ENCODE assay signal across 8 cellular contexts in the genomic region with DNA sequence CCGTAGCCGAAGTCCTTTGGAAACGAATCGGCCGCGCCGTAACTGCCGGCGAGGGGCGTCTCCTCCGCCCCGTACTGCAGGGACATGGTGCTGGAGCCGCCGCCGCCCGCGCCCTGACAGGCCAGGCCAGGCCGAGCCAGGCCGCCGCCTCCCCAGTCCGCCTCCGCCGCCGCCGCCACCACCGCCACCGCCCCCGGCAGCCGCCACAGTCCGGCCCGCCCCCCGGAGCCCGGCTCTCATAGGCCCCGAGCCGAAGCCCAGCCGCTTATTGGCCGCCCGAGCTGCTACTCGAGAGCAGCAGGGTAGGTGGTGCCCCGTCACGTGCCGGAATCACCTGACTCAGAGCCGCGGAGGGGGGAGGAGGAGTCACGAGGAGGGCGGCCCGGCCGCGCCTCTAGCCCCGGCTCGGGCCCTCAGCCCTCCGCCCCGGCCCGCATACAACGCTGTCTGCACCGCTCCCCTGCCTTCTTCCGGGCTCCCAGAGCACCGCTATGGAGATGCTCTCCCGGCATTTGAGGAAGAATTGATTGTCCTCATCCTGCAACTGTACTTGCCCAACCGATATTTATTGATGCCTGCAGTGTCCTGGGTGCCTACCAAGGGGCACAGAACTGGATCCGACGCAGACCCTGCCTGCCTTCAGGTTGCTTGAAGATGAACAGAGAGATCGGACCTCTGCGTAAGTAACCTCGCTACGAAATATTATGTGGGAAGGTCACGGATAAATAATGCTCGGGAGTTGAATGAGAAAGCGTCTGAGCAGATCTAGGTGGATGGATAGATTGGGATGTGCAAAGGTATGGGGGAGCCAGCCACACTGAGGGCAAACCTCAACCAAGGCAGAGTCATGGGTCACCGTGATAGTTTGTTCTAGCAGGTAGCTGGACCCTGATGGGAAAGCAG. TPM values are rescaled to one million over a fixed set of nuclear protein-coding genes. Genes with fewer than 3 reads are reported as not detected.
DNase-seq lines count a peak whose midpoint lies in the region; ATAC-seq and TF ChIP-seq lines count a peak whose summit lies in the region.

A gene with protein sequence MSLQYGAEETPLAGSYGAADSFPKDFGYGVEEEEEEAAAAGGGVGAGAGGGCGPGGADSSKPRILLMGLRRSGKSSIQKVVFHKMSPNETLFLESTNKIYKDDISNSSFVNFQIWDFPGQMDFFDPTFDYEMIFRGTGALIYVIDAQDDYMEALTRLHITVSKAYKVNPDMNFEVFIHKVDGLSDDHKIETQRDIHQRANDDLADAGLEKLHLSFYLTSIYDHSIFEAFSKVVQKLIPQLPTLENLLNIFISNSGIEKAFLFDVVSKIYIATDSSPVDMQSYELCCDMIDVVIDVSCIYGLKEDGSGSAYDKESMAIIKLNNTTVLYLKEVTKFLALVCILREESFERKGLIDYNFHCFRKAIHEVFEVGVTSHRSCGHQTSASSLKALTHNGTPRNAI (minus strand): TSS at position 212 of the 903 bp plus-strand sequence. CDS start 126 bp downstream, at position 86.

- under 1% methylated on average over 27 of the region's 70 CpGs for WGBS in hepatocyte (ENCODE audit: low lambda C conversion rate, missing lambda C conversion rate)
- 0% methylated on average over 34 to 70 of the region's 70 CpGs for WGBS in aorta, 2 donors

- no peak for TF ChIP-seq CTCF in hepatocyte (IDR thresholded peaks at IDR 0.05; ENCODE audit: poor library complexity)

- peaks cover 23% of the 10 kb centered on the region for H3K4me1 ChIP-seq in hepatocyte (ENCODE audit: insufficient read depth)
- peaks cover 2 to 6% of the 10 kb centered on the region in 2 donors for H3K4me1 ChIP-seq in aorta (ENCODE audit: control insufficient read depth in 1 of 2, insufficient read depth in 2 of 2, low read length in 2 of 2)

- DNase-seq in NCI-H2081 treated with DMSO at 0.1 percent for 48 hours (lab: John Stamatoyannopoulos, UW) = peak; percentile 86
- peak; percentile 98 for DNase-seq in T1000 (lab: John Stamatoyannopoulos, UW)
- DNase-seq in astrocyte of the hippocampus (ENCODE audit: low read depth, low spot score) = peak; percentile 100
- peak; percentile 99 for DNase-seq in hepatocyte (ENCODE audit: low spot score)
- DNase-seq in renal cortical epithelial cell (ENCODE audit: low read depth) = peak; percentile 88
- peak; percentile 100 for DNase-seq in aorta

- no peaks in the 10 kb centered on the region for H3K9me2 ChIP-seq in hepatocyte (replicated peaks; ENCODE audit: insufficient read depth)

- H3K4me3 ChIP-seq in hepatocyte = peak within 1 kb of the TSS; percentile 77
- H3K4me3 ChIP-seq in aorta (ENCODE audit: low read length in 2 of 2) = peak within 1 kb of the TSS; percentile 95 to 97

- no peaks in the 10 kb centered on the region for H3K27me3 ChIP-seq in hepatocyte
- H3K27me3 ChIP-seq in aorta (ENCODE audit: control insufficient read depth in 1 of 2, insufficient read depth in 2 of 2, low read length in 1 of 2) = no peaks in the 10 kb centered on the region

- H3K9me3 ChIP-seq in hepatocyte (ENCODE audit: low read depth) = no peaks in the 10 kb centered on the region
- no peaks in the 10 kb centered on the region for H3K9me3 ChIP-seq in aorta (ENCODE audit: control insufficient read depth, low read length)

- peak within 1 kb of the TSS; percentile 70 for H2AFZ ChIP-seq in hepatocyte

- intact Hi-C loops in aorta (cut with DNase I) = loop anchor here in 1 of 2 donors (5.0 kb wide), 1 partner anchor 132 kb away; a partner anchor contains a TSS

- peaks cover 41% of the 10 kb centered on the region for H4K20me1 ChIP-seq in hepatocyte (ENCODE audit: insufficient read depth, poor library complexity, severe bottlenecking)

- ATAC-seq in GM18517 (IDR thresholded peaks at IDR 0.05; ENCODE audit: unreplicated experiment) = peak; percentile 77
- peak; percentile 86 for ATAC-seq in HG03039 (IDR thresholded peaks at IDR 0.05; ENCODE audit: unreplicated experiment)
- peak; percentile 99 for ATAC-seq in aorta (ENCODE audit: low FRiP score)

- H3K27ac ChIP-seq in hepatocyte = peak within 1 kb of the TSS; percentile 91
- H3K27ac ChIP-seq in aorta (ENCODE audit: low read depth in 1 of 2, low read length in 2 of 2) = peak within 1 kb of the TSS in 1 of 2 donors; percentile 55

- peaks cover 87% of the 10 kb centered on the region for H3K79me2 ChIP-seq in hepatocyte

- no peaks in the 10 kb centered on the region for H3K36me3 ChIP-seq in hepatocyte (replicated peaks; ENCODE audit: insufficient read depth, low read depth)
- peaks cover 1 to 3% of the 10 kb centered on the region in 2 donors for H3K36me3 ChIP-seq in aorta (ENCODE audit: control insufficient read depth in 1 of 2, insufficient read depth in 2 of 2, low read length in 1 of 2)

- peak within 1 kb of the TSS; percentile 92 for H3K4me2 ChIP-seq in hepatocyte

RNA-seq across cellular contexts. Expression of the gene that starts here (rescaled TPM):
- 28.0 and 36.6 TPM in 2 replicates for total RNA-seq in hepatocyte
- 21.7 and 26.3 TPM in 2 replicates for polyA plus RNA-seq in hepatocyte
- 15.3 and 25.2 TPM in 2 replicates for total RNA-seq in renal cortical epithelial cell
- 10 to 100 TPM; 23.0 to 28.4 TPM for total RNA-seq in aorta
- polyA plus RNA-seq in aorta = 10 to 100 TPM; 21.6 to 23.5 TPM
